8 cellular contexts compared by ENCODE assay signal in the genomic region with DNA sequence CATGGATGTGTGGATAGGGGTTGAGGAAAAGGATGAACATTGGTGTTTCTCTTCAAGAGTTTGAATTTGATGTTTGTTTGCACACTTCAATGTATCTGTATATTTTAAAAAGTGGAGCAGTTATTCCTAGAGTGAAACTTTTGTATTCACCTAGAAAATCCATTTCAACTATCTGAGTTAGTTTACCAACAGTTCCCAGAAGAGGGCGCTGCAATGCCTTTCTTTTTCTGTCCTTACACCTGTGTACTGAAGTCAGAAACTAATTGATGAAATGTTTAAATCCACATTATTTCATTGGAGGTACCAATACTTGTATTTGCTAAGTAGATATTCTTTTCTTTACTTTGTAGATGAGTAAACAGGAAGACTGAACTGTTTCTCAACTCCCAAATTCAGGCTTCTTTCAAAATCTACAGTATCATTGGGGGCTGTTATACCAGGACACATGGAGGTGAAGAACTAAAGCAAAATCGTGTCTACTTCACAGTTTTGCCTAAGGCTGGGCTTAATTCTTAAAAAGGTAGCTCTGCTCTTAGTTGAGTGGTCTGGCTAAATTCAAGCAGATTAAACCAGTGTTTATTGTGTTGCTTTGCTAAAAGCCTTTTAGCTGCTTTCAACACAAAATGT. TPM values are rescaled to one million over a fixed set of nuclear protein-coding genes. Genes with fewer than 3 reads are reported as not detected.
DNase-seq lines count a peak whose midpoint lies in the region; ATAC-seq and TF ChIP-seq lines count a peak whose summit lies in the region.

No MANE protein-coding gene starts in this region.

- peak overlapping the region; percentile 45 to 82 (median 72) for H3K4me3 Mint-ChIP-seq in naive thymus-derived CD8-positive, alpha-beta T cell

- intact Hi-C loops in A673 (cut with micrococcal nuclease; ENCODE audit: unreplicated experiment), result loop anchor here (1.0 kb wide), 1 partner anchor 74 kb away; no protein-coding TSS in a partner anchor

- TF ChIP-seq EP300 in tibial nerve (IDR thresholded peaks at IDR 0.05), result no peak

- no peak overlapping the region for H3K4me3 ChIP-seq in A673 (ENCODE audit: low read depth, low read length, poor library complexity, severe bottlenecking)
- no peak overlapping the region for H3K4me3 ChIP-seq in tibial nerve

- peaks cover 27 to 78% (median 63%) of the 10 kb centered on the region in 4 donors for H3K4me1 Mint-ChIP-seq in naive thymus-derived CD8-positive, alpha-beta T cell

- TF ChIP-seq CTCF in A673 (conservative IDR thresholded peaks at IDR 0.05; ENCODE audit: low read depth, low read length) (peak; percentile 76), GM13977 (IDR thresholded peaks at IDR 0.05; ENCODE audit: extremely low read depth, insufficient read depth, missing control alignments) (peak; percentile 74), tibial nerve (IDR thresholded peaks at IDR 0.05) (peak; percentile 28 to 70 (median 52))

- H3K9me3 ChIP-seq in A673 (ENCODE audit: low read depth, low read length, poor library complexity, severe bottlenecking), result no peaks in the 10 kb centered on the region
- peaks cover 0 to 7% (median 0%) of the 10 kb centered on the region in 4 donors for H3K9me3 ChIP-seq in tibial nerve

- BruUV-seq in A673 (replicated peaks; lab: Mats Ljungman, UMichigan), result no TSS peak

- no peak for TF ChIP-seq POLR2A in tibial nerve (IDR thresholded peaks at IDR 0.05)

- H3K9me3 Mint-ChIP-seq in naive thymus-derived CD8-positive, alpha-beta T cell, result peaks cover 0 to 10% (median 0%) of the 10 kb centered on the region in 9 donors

- CTCF ChIA-PET in A673 (lab: Charles Lee), result no interaction called here

- H3K36me3 ChIP-seq in A673 (ENCODE audit: insufficient read depth, low read length, poor library complexity, severe bottlenecking) (no peaks in the 10 kb centered on the region), tibial nerve (no peaks in the 10 kb centered on the region)

- H3K27ac Mint-ChIP-seq in naive thymus-derived CD8-positive, alpha-beta T cell, result peak overlapping the region; percentile 82 to 99 (median 92)

- H3K4me1 ChIP-seq in A673 (ENCODE audit: insufficient read depth, low read length, poor library complexity, severe bottlenecking), result no peaks in the 10 kb centered on the region
- H3K4me1 ChIP-seq in tibial nerve, result peaks cover 0 to 7% (median 1%) of the 10 kb centered on the region in 4 donors

- H3K36me3 Mint-ChIP-seq in naive thymus-derived CD8-positive, alpha-beta T cell, result no peaks in the 10 kb centered on the region

- H3K27ac ChIP-seq in A673 (ENCODE audit: low read depth, low read length, poor library complexity, severe bottlenecking) (no peak overlapping the region), tibial nerve (peak overlapping the region in 1 of 4 donors; percentile 12)

- WGBS in tibial nerve, 2 donors, result 40 to 45% methylated on average over 2 of the region's 2 CpGs

- no peaks in the 10 kb centered on the region for H3K27me3 Mint-ChIP-seq in naive thymus-derived CD8-positive, alpha-beta T cell

- peak; percentile 52 for DNase-seq in A673 (ENCODE audit: low spot score)
- peak; percentile 64 for DNase-seq in GM13977 (ENCODE audit: low spot score)
- peak; percentile 29 for DNase-seq in NCI-H146 treated with DMSO at 0.1 percent for 48 hours (lab: John Stamatoyannopoulos, UW; ENCODE audit: unreplicated experiment)
- DNase-seq in activated CD4-positive, alpha-beta T cell treated with anti-CD3 and anti-CD28 coated beads, Interleukin-2, amount 50 U/mL, for 1 hour, result peak; percentile 83
- peak; percentile 79 for DNase-seq in effector CD4-positive, alpha-beta T cell
- peak; percentile 58 to 90 (median 78) for DNase-seq in naive thymus-derived CD8-positive, alpha-beta T cell
- peak in 1 of 2 donors; percentile 72 for DNase-seq in tibial nerve (ENCODE audit: low spot score in 2 of 2)

- POLR2A ChIA-PET in A673 (lab: Charles Lee; ENCODE audit: low non-redundant PET), result no interaction called here
- POLR2A ChIA-PET in naive thymus-derived CD8-positive, alpha-beta T cell (lab: Charles Lee), result interaction anchor here (0.6 to 8.3 kb wide), 11 partner anchors 15 to 1607 kb away, joined by 3 to 106 read pairs (median 4); a partner anchor contains a TSS

- peak; percentile 86 to 92 for ATAC-seq in naive thymus-derived CD8-positive, alpha-beta T cell
- ATAC-seq in HG03135 (IDR thresholded peaks at IDR 0.05; ENCODE audit: unreplicated experiment), result no peak

- in situ Hi-C loops in GM13977 (cut with MboI; ENCODE audit: low pct_unique_long_range_greater_than_20kb, low sequenced_read_pairs, unreplicated experiment), result loop anchor here (25.0 kb wide), 1 partner anchor 297 kb away; no protein-coding TSS in a partner anchor

- H3K27me3 ChIP-seq in A673 (replicated peaks; ENCODE audit: insufficient read depth, low read depth, low read length, poor library complexity) (peaks cover 10% of the 10 kb centered on the region), tibial nerve (no peaks in the 10 kb centered on the region)

RNA-seq across cellular contexts. Expression of a gene that starts 26.6 kb away (rescaled TPM):
- total RNA-seq in A673 (2021) (not detected in 2 replicates), tibial nerve (under 1 TPM in 2 of 4 donors, not detected in 2; 0.59 to 0.84 TPM)
- total RNA-seq in naive thymus-derived CD8-positive, alpha-beta T cell, result 1 to 10 TPM; 1.6 TPM
- polyA plus RNA-seq in naive thymus-derived CD8-positive, alpha-beta T cell, result 10 to 100 TPM in 1 of 3 donors, under 1 TPM in 2; 0.58 to 41.2 (median 0.95) TPM

RNA-seq across cellular contexts. Expression of a gene that starts 35.2 kb away (rescaled TPM):
- total RNA-seq in A673 (2021) (1.6 and 2.2 TPM in 2 replicates), tibial nerve (10 to 100 TPM in 3 of 4 donors, 1 to 10 TPM in 1; 9.6 to 19.0 (median 13.2) TPM)
- 100 to 1,000 TPM; 433 to 438 TPM for total RNA-seq in naive thymus-derived CD8-positive, alpha-beta T cell
- polyA plus RNA-seq in naive thymus-derived CD8-positive, alpha-beta T cell, result 100 to 1,000 TPM; 315 to 389 (median 329) TPM

Comparison
In these comparisons a context has a peak if more than half of its experiments do, and no peak if none do; other contexts are left out.
1. RNA of a gene that starts 35.2 kb away (total RNA-seq): 433 to 438 TPM in naive thymus-derived CD8-positive, alpha-beta T cell; 9.6 to 19.0 TPM in tibial nerve and 1.6 to 2.2 TPM in A673; every median in the first group is over 10 times any median in the second.
2. Peak in every context shown above with its lines, with median percentiles within 50 percentile points of each other: CTCF ChIP-seq.